In the genomic region with DNA sequence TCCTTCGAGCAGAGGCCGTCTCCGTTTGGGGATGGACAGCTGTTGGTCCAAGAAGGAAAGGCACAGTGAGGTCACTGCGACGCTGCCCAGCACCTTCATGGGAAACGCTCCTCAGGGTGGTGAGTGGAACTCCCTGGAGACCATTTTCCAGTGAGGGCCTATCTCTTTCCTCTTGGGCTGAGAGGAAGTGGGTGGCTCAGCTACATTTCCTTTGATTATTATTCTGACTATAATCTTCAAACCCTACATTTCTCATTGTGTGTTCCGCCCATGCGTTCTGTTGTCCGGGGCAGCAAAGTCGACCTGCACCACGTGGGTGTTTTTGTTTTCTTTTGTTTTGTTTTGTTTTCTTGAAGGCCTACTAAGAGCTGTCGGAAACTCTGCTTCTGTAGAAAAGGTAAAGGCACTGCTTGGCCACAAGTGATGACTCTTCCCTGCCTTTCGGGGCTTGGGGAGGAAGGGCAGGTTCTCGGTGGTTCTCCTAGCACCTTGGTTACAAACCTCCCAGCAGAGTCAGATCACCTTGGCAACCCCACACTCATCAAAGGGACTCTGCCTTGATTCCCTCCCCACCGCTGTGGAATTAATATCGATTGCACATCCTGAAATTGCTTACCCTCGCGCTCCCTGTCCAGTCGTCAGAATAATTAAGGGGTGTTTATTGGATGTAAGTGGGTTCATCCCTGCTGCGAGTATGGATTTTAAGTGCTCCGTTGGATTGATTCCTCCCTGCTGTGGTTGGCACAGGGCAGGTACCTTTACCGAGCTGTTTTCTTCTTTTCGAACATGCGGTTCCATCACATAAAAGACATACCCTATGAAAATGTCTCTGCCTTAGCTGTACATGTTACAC, we compare ENCODE assay signal across 1 cellular context.
TF ChIP-seq lines count a peak whose summit lies in the region.

No MANE protein-coding gene starts in this region.

TF ChIP-seq in SK-N-SH, 30 proteins besides CTCF, POLR2A, EP300 and RAD21 (continued from another document):
- TF ChIP-seq REST (IDR thresholded peaks at IDR 0.05; ENCODE audit: low read depth, low read length) (no peak), PBX3 (IDR thresholded peaks at IDR 0.05) (no peak), CHD2 (IDR thresholded peaks at IDR 0.05; ENCODE audit: low read length, partially characterized antibody) (no peak), TAF1 (IDR thresholded peaks at IDR 0.05; ENCODE audit: borderline replicate concordance, low read depth, low read length) (no peak), FOXM1 (IDR thresholded peaks at IDR 0.05; ENCODE audit: low read depth) (no peak), USF1 (IDR thresholded peaks at IDR 0.05; ENCODE audit: borderline replicate concordance, low read depth) (no peak), TEAD4 (IDR thresholded peaks at IDR 0.05; ENCODE audit: borderline replicate concordance, insufficient read depth) (no peak), USF2 (IDR thresholded peaks at IDR 0.05; ENCODE audit: borderline replicate concordance, low read depth, low read length) (no peak), GATA2 (CRISPR knock-in tag; IDR thresholded peaks at IDR 0.05) (no peak)
TF ChIP-seq in SK-N-SH: peak in this region for 0.
